ENCODE assay signal across 22 cellular contexts in genomic region chr5:156695774-156696173, GRCh38.
"Had no signal": no experiment of that assay in that cellular context is flagged by ENCODE, and none has a peak within 500 bp of the region (broad histone marks: within the 10 kb centered on the region; RNA-seq: fewer than 3 reads in every experiment).

No MANE protein-coding gene starts in this region.

- H3K27ac ChIP-seq: colonic mucosa, epithelial cell of prostate, gastrocnemius medialis, neural progenitor cell, parathyroid adenoma, testis, tibial artery, upper lobe of left lung had no signal

- DNase-seq: colonic mucosa; effector CD8-positive, alpha-beta T cell; endodermal cell; foreskin fibroblast; gastrocnemius medialis; head of caudate nucleus; mucosa of descending colon; naive thymus-derived CD4-positive, alpha-beta T cell; stimulated activated CD4-positive, alpha-beta T cell treated with anti-CD3 and anti-CD28 coated beads, Interleukin-2, amount 100 ng/mL, for 24 hours; stimulated activated CD4-positive, alpha-beta T cell treated with anti-CD3 and anti-CD28 coated beads, Interleukin-4, amount 100 ng/mL, for 24 hours; stimulated activated naive CD8-positive, alpha-beta T cell treated with anti-CD3 and anti-CD28 coated beads, Interleukin-15, Interleukin-2, amounts not matched to agents 100 U/mL and 50 U/mL, for 24 hours; substantia nigra; testis; tibial artery; upper lobe of left lung had no signal

- ATAC-seq: esophagus mucosa; gastrocnemius medialis; left lobe of liver; mucosa of descending colon; naive thymus-derived CD4-positive, alpha-beta T cell; sciatic nerve; stimulated activated effector memory CD8-positive, alpha-beta T cell treated with anti-CD3 and anti-CD28 coated beads, Interleukin-12 subunit alpha, Interleukin-12 subunit beta, amount 100 ng/mL, for 72 hours; stimulated activated naive CD8-positive, alpha-beta T cell treated with anti-CD3 and anti-CD28 coated beads, Interleukin-15, Interleukin-2, amounts not matched to agents 100 U/mL and 50 U/mL, for 24 hours had no signal
